In genomic region chr6:79608334-79609224, GRCh38 we compare ENCODE assay signal across 1 cellular context.
TF ChIP-seq lines count a peak whose summit lies in the region.

No MANE protein-coding gene starts in this region.

TF ChIP-seq in HepG2, 621 proteins besides CTCF, POLR2A, EP300 and RAD21 (continued from another document and continues in another):
- TF ChIP-seq, protein P1, sequence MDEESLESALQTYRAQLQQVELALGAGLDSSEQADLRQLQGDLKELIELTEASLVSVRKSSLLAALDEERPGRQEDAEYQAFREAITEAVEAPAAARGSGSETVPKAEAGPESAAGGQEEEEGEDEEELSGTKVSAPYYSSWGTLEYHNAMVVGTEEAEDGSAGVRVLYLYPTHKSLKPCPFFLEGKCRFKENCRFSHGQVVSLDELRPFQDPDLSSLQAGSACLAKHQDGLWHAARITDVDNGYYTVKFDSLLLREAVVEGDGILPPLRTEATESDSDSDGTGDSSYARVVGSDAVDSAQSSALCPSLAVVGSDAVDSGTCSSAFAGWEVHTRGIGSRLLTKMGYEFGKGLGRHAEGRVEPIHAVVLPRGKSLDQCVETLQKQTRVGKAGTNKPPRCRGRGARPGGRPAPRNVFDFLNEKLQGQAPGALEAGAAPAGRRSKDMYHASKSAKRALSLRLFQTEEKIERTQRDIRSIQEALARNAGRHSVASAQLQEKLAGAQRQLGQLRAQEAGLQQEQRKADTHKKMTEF (CRISPR knock-in tag; IDR thresholded peaks at IDR 0.05), result peak; percentile 68; the same call in 1 of the 2 replicates
- TF ChIP-seq ISL2 (CRISPR knock-in tag; IDR thresholded peaks at IDR 0.05) (peak; percentile 61; the same call in 1 of the 2 replicates), HDAC2 (CRISPR knock-in tag; IDR thresholded peaks at IDR 0.05) (peak; percentile 64; the same call in 1 of the 2 replicates), EEA1 (CRISPR knock-in tag; IDR thresholded peaks at IDR 0.05; ENCODE audit: borderline replicate concordance) (no peak), NFKB2 (CRISPR knock-in tag; IDR thresholded peaks at IDR 0.05; ENCODE audit: borderline replicate concordance) (no peak), ZNF12 (CRISPR knock-in tag; IDR thresholded peaks at IDR 0.05) (0 out of 2 replicates have a peak, but pooled peaks have one; percentile 9), PPARG (CRISPR knock-in tag; conservative IDR thresholded peaks at IDR 0.05) (no peak), HNF4A (CRISPR knock-in tag; IDR thresholded peaks at IDR 0.05) (peak; percentile 61), NRL (CRISPR knock-in tag; IDR thresholded peaks at IDR 0.05; ENCODE audit: borderline replicate concordance) (no peak), SMAD3 (CRISPR knock-in tag; IDR thresholded peaks at IDR 0.05) (0 out of 2 replicates have a peak, but pooled peaks have one; percentile 44), ZNF879 (CRISPR knock-in tag; IDR thresholded peaks at IDR 0.05) (no peak), SOX6 (IDR thresholded peaks at IDR 0.05) (no peak), SOX6 (CRISPR knock-in tag; IDR thresholded peaks at IDR 0.05) (peak; percentile 88), HNF1A (IDR thresholded peaks at IDR 0.05; ENCODE audit: low read depth) (peak; percentile 86), HNF1A (CRISPR knock-in tag; IDR thresholded peaks at IDR 0.05; ENCODE audit: borderline replicate concordance) (peak; percentile 96; the same call in 1 of the 2 replicates), EHMT2 (IDR thresholded peaks at IDR 0.05; ENCODE audit: borderline replicate concordance, low read depth, low read length) (peak; percentile 89; the same call in 1 of the 2 replicates), CREB1 (IDR thresholded peaks at IDR 0.05) (no peak), CREB1 (CRISPR knock-in tag; IDR thresholded peaks at IDR 0.05) (peak; percentile 66), TOPORS (CRISPR knock-in tag; IDR thresholded peaks at IDR 0.05) (peak; percentile 50; the same call in 1 of the 2 replicates), GATAD2A (CRISPR knock-in tag; IDR thresholded peaks at IDR 0.05) (peak; percentile 85), ZBTB20 (CRISPR knock-in tag; IDR thresholded peaks at IDR 0.05; ENCODE audit: borderline replicate concordance, low read depth) (peak; percentile 94), SALL1 (CRISPR knock-in tag; IDR thresholded peaks at IDR 0.05) (peak; percentile 77), MIER3 (CRISPR knock-in tag; IDR thresholded peaks at IDR 0.05; ENCODE audit: borderline replicate concordance) (peak; percentile 19; the same call in 1 of the 2 replicates), SOX13 (IDR thresholded peaks at IDR 0.05) (no peak), SOX13 (CRISPR knock-in tag; conservative IDR thresholded peaks at IDR 0.05 in 1 of 2, IDR thresholded peaks at IDR 0.05 in 1 of 2) (peak in 1 of 2 experiments; percentile 75; a peak in 2 of 4 replicates), PHF5A (CRISPR knock-in tag; IDR thresholded peaks at IDR 0.05; ENCODE audit: low read depth, unreplicated experiment) (no peak), POGZ (CRISPR knock-in tag; IDR thresholded peaks at IDR 0.05) (peak; percentile 70), CEBPB (IDR thresholded peaks at IDR 0.05; ENCODE audit: borderline replicate concordance, low read depth, low read length) (peak; percentile 73; the same call in 1 of the 2 replicates), ARID2 (CRISPR knock-in tag; IDR thresholded peaks at IDR 0.05; ENCODE audit: borderline replicate concordance) (0 out of 2 replicates have a peak, but pooled peaks have one; percentile 63), SP4 (CRISPR knock-in tag; IDR thresholded peaks at IDR 0.05) (no peak), ZNF629 (CRISPR knock-in tag; conservative IDR thresholded peaks at IDR 0.05) (0 out of 2 replicates have a peak, but pooled peaks have one; percentile 17), ZBTB43 (CRISPR knock-in tag; conservative IDR thresholded peaks at IDR 0.05) (peak; percentile 84; the same call in 1 of the 2 replicates), RXRB (CRISPR knock-in tag; IDR thresholded peaks at IDR 0.05; ENCODE audit: borderline replicate concordance) (peak; percentile 36; the same call in 1 of the 2 replicates), IKZF1 (IDR thresholded peaks at IDR 0.05) (no peak)
- TF ChIP-seq, protein P2, sequence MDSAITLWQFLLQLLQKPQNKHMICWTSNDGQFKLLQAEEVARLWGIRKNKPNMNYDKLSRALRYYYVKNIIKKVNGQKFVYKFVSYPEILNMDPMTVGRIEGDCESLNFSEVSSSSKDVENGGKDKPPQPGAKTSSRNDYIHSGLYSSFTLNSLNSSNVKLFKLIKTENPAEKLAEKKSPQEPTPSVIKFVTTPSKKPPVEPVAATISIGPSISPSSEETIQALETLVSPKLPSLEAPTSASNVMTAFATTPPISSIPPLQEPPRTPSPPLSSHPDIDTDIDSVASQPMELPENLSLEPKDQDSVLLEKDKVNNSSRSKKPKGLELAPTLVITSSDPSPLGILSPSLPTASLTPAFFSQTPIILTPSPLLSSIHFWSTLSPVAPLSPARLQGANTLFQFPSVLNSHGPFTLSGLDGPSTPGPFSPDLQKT (CRISPR knock-in tag; IDR thresholded peaks at IDR 0.05; ENCODE audit: borderline replicate concordance), result no peak
- TF ChIP-seq, protein P3, sequence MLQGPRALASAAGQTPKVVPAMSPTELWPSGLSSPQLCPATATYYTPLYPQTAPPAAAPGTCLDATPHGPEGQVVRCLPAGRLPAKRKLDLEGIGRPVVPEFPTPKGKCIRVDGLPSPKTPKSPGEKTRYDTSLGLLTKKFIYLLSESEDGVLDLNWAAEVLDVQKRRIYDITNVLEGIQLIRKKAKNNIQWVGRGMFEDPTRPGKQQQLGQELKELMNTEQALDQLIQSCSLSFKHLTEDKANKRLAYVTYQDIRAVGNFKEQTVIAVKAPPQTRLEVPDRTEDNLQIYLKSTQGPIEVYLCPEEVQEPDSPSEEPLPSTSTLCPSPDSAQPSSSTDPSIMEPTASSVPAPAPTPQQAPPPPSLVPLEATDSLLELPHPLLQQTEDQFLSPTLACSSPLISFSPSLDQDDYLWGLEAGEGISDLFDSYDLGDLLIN (CRISPR knock-in tag; IDR thresholded peaks at IDR 0.05; ENCODE audit: borderline replicate concordance), result no peak
- TF ChIP-seq, protein P4, sequence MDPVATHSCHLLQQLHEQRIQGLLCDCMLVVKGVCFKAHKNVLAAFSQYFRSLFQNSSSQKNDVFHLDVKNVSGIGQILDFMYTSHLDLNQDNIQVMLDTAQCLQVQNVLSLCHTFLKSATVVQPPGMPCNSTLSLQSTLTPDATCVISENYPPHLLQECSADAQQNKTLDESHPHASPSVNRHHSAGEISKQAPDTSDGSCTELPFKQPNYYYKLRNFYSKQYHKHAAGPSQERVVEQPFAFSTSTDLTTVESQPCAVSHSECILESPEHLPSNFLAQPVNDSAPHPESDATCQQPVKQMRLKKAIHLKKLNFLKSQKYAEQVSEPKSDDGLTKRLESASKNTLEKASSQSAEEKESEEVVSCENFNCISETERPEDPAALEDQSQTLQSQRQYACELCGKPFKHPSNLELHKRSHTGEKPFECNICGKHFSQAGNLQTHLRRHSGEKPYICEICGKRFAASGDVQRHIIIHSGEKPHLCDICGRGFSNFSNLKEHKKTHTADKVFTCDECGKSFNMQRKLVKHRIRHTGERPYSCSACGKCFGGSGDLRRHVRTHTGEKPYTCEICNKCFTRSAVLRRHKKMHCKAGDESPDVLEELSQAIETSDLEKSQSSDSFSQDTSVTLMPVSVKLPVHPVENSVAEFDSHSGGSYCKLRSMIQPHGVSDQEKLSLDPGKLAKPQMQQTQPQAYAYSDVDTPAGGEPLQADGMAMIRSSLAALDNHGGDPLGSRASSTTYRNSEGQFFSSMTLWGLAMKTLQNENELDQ (CRISPR knock-in tag; IDR thresholded peaks at IDR 0.05; ENCODE audit: borderline replicate concordance), result no peak
- TF ChIP-seq, protein P5, sequence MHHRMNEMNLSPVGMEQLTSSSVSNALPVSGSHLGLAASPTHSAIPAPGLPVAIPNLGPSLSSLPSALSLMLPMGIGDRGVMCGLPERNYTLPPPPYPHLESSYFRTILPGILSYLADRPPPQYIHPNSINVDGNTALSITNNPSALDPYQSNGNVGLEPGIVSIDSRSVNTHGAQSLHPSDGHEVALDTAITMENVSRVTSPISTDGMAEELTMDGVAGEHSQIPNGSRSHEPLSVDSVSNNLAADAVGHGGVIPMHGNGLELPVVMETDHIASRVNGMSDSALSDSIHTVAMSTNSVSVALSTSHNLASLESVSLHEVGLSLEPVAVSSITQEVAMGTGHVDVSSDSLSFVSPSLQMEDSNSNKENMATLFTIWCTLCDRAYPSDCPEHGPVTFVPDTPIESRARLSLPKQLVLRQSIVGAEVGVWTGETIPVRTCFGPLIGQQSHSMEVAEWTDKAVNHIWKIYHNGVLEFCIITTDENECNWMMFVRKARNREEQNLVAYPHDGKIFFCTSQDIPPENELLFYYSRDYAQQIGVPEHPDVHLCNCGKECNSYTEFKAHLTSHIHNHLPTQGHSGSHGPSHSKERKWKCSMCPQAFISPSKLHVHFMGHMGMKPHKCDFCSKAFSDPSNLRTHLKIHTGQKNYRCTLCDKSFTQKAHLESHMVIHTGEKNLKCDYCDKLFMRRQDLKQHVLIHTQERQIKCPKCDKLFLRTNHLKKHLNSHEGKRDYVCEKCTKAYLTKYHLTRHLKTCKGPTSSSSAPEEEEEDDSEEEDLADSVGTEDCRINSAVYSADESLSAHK (CRISPR knock-in tag; IDR thresholded peaks at IDR 0.05; ENCODE audit: borderline replicate concordance), result no peak
- TF ChIP-seq, protein P6, sequence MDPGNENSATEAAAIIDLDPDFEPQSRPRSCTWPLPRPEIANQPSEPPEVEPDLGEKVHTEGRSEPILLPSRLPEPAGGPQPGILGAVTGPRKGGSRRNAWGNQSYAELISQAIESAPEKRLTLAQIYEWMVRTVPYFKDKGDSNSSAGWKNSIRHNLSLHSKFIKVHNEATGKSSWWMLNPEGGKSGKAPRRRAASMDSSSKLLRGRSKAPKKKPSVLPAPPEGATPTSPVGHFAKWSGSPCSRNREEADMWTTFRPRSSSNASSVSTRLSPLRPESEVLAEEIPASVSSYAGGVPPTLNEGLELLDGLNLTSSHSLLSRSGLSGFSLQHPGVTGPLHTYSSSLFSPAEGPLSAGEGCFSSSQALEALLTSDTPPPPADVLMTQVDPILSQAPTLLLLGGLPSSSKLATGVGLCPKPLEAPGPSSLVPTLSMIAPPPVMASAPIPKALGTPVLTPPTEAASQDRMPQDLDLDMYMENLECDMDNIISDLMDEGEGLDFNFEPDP (CRISPR knock-in tag; conservative IDR thresholded peaks at IDR 0.05), result no peak
- TF ChIP-seq, protein P7, sequence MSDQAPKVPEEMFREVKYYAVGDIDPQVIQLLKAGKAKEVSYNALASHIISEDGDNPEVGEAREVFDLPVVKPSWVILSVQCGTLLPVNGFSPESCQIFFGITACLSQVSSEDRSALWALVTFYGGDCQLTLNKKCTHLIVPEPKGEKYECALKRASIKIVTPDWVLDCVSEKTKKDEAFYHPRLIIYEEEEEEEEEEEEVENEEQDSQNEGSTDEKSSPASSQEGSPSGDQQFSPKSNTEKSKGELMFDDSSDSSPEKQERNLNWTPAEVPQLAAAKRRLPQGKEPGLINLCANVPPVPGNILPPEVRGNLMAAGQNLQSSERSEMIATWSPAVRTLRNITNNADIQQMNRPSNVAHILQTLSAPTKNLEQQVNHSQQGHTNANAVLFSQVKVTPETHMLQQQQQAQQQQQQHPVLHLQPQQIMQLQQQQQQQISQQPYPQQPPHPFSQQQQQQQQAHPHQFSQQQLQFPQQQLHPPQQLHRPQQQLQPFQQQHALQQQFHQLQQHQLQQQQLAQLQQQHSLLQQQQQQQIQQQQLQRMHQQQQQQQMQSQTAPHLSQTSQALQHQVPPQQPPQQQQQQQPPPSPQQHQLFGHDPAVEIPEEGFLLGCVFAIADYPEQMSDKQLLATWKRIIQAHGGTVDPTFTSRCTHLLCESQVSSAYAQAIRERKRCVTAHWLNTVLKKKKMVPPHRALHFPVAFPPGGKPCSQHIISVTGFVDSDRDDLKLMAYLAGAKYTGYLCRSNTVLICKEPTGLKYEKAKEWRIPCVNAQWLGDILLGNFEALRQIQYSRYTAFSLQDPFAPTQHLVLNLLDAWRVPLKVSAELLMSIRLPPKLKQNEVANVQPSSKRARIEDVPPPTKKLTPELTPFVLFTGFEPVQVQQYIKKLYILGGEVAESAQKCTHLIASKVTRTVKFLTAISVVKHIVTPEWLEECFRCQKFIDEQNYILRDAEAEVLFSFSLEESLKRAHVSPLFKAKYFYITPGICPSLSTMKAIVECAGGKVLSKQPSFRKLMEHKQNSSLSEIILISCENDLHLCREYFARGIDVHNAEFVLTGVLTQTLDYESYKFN (CRISPR knock-in tag; conservative IDR thresholded peaks at IDR 0.05), result peak; percentile 89
- TF ChIP-seq, protein P8, sequence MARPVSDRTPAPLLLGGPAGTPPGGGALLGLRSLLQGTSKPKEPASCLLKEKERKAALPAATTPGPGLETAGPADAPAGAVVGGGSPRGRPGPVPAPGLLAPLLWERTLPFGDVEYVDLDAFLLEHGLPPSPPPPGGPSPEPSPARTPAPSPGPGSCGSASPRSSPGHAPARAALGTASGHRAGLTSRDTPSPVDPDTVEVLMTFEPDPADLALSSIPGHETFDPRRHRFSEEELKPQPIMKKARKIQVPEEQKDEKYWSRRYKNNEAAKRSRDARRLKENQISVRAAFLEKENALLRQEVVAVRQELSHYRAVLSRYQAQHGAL (CRISPR knock-in tag; IDR thresholded peaks at IDR 0.05; ENCODE audit: not compliant biosample characterization), result no peak
